Comparison of ENCODE assay signal across 8 cellular contexts in the genomic region with DNA sequence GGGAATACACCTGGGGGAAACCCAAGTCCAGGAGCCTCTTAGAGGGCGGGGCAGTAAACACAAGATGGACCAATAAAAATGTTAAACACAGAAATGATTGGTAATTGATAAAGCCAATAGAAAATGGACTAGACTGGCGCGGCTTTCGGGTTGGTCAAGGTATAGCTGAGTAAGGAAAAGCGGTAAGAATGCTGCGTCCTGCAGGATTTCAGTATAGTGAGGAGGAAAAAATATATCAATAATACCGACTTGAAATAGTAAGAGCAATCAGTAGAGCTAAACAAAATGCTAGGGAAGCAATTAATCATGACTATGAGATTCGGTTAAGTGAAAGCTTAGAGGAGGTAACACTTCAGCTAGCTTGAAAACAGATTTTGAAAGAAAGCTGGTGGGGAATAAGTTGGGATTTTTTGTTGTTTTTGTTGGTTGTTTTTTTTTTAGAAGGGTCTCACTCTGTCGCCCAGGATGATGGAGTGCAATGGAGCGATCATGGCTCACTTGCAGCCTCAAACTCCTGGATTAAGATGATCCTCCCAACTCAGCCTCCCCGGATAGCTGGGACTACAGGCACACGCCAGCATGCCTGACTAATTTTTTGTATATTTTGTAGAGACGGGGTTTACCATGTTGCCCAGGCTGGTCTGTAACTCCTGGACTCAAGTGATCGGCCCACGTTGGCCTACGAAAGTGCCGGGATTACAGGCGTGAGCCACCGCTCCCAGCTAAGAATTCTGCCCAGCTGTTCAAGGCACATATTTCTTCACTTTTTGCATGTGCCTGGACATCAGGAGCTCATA. TPM values are rescaled to one million over a fixed set of nuclear protein-coding genes. Genes with fewer than 3 reads are reported as not detected.
DNase-seq lines count a peak whose midpoint lies in the region; ATAC-seq, FAIRE-seq and TF ChIP-seq lines count a peak whose summit lies in the region.

No MANE protein-coding gene starts in this region.

- H3K23ac ChIP-seq in mesenchymal stem cell (ENCODE audit: low read length in 2 of 2), result no peak overlapping the region

- H2BK12ac ChIP-seq in mesenchymal stem cell (ENCODE audit: low read length in 2 of 2), result no peak overlapping the region

- H3K9me3 ChIP-seq in mesenchymal stem cell (ENCODE audit: control insufficient read depth, low read length), result no peaks in the 10 kb centered on the region
- H3K9me3 ChIP-seq in upper lobe of right lung, result no peaks in the 10 kb centered on the region

- peaks cover 4% of the 10 kb centered on the region for H3K4me1 ChIP-seq in mesenchymal stem cell (ENCODE audit: control insufficient read depth, insufficient read depth, low read depth, low read length)
- peaks cover 9% of the 10 kb centered on the region for H3K4me1 ChIP-seq in upper lobe of right lung

- H3K27ac ChIP-seq in brain microvascular endothelial cell (no peak overlapping the region), mesenchymal stem cell (ENCODE audit: low read length, poor library complexity, severe bottlenecking) (no peak overlapping the region), upper lobe of right lung (peak overlapping the region; percentile 25)

- H3K18ac ChIP-seq in mesenchymal stem cell (ENCODE audit: low read depth in 1 of 2, low read length in 2 of 2), result no peak overlapping the region

- H3K14ac ChIP-seq in mesenchymal stem cell (ENCODE audit: low read length in 2 of 2), result no peak overlapping the region

- H2BK5ac ChIP-seq in mesenchymal stem cell (ENCODE audit: low read depth, low read length, poor library complexity, severe bottlenecking), result no peak overlapping the region

- H4K91ac ChIP-seq in mesenchymal stem cell (ENCODE audit: low read length), result no peak overlapping the region

- FAIRE-seq in HTR-8/SVneo (lab: Jason Lieb, UNC), result no peak

- no peaks in the 10 kb centered on the region for H3K79me1 ChIP-seq in mesenchymal stem cell (replicated peaks; ENCODE audit: low read length, poor library complexity, severe bottlenecking)

- no peaks in the 10 kb centered on the region for H3K36me3 ChIP-seq in brain microvascular endothelial cell (replicated peaks)
- no peaks in the 10 kb centered on the region for H3K36me3 ChIP-seq in mesenchymal stem cell (ENCODE audit: control insufficient read depth in 1 of 2, insufficient read depth in 2 of 2, low read depth in 1 of 2, low read length in 2 of 2)
- H3K36me3 ChIP-seq in upper lobe of right lung, result no peaks in the 10 kb centered on the region

- intact Hi-C loops in upper lobe of right lung (cut with DNase I), result loop anchor here (10.0 kb wide), 2 partner anchors 137 to 477 kb away; a partner anchor contains a TSS

- H3K9ac ChIP-seq in mesenchymal stem cell (ENCODE audit: low read length), result peak overlapping the region; percentile 53

- H2AK5ac ChIP-seq in mesenchymal stem cell (ENCODE audit: low read length, severe bottlenecking), result no peak overlapping the region

- no peak overlapping the region for H3K4ac ChIP-seq in mesenchymal stem cell (ENCODE audit: low read depth in 1 of 2, low read length in 2 of 2)

- H3K4me3 ChIP-seq in brain microvascular endothelial cell (ENCODE audit: low read depth, low read length) (peak overlapping the region; percentile 47), mesenchymal stem cell (ENCODE audit: insufficient read depth in 1 of 2, low read depth in 1 of 2, low read length in 2 of 2) (peak overlapping the region in 1 of 2 experiments; percentile 94), upper lobe of right lung (peak overlapping the region; percentile 81)

- ATAC-seq in upper lobe of right lung, result no peak
- ATAC-seq in HG03457 (IDR thresholded peaks at IDR 0.05; ENCODE audit: unreplicated experiment), result no peak

- peak overlapping the region; percentile 38 for H3K4me2 ChIP-seq in mesenchymal stem cell (ENCODE audit: low read length, poor library complexity, severe bottlenecking)

- H4K8ac ChIP-seq in mesenchymal stem cell (ENCODE audit: low read length), result peak overlapping the region; percentile 30

- no peak overlapping the region for H2BK120ac ChIP-seq in mesenchymal stem cell (ENCODE audit: low read depth, low read length)

- peak overlapping the region; percentile 62 for H2AFZ ChIP-seq in mesenchymal stem cell (ENCODE audit: low read depth, low read length)

- H3K27me3 ChIP-seq in brain microvascular endothelial cell (replicated peaks) (no peaks in the 10 kb centered on the region), mesenchymal stem cell (ENCODE audit: control insufficient read depth in 1 of 2, insufficient read depth in 1 of 2, low read length in 2 of 2) (peaks cover 0 to 8% of the 10 kb centered on the region in 2 experiments), upper lobe of right lung (no peaks in the 10 kb centered on the region)

- 61% methylated on average over 19 of the region's 19 CpGs for WGBS in mesenchymal stem cell

- TF ChIP-seq CTCF in brain microvascular endothelial cell (IDR thresholded peaks at IDR 0.05; ENCODE audit: low read depth, low read length, missing control alignments) (no peak), upper lobe of right lung (IDR thresholded peaks at IDR 0.05) (no peak)

- in situ Hi-C loops in brain microvascular endothelial cell (cut with HindIII; ENCODE audit: low pct_ligation_motif_present, low sequenced_read_pairs), result no loop called here

- no peak overlapping the region for H2BK15ac ChIP-seq in mesenchymal stem cell (ENCODE audit: low read depth, poor library complexity, severe bottlenecking)

- peak; percentile 35 for DNase-seq in DMS53 (lab: John Stamatoyannopoulos, UW)
- no peak for DNase-seq in DMS53 treated with DMSO at 0.1 percent for 48 hours (lab: John Stamatoyannopoulos, UW; ENCODE audit: unreplicated experiment)
- DNase-seq in brain microvascular endothelial cell, result no peak
- no peak for DNase-seq in mesenchymal stem cell
- DNase-seq in upper lobe of right lung, result no peak
- DNase-seq in HTR-8/SVneo (ENCODE audit: insufficient read length, low spot score), result no peak
- no peak for DNase-seq in stimulated activated CD4-positive, alpha-beta T cell treated with anti-CD3 and anti-CD28 coated beads, Interleukin-2, amount 100 ng/mL, for 48 hours

RNA-seq across cellular contexts. Expression of a gene that starts 0.7 kb away (rescaled TPM):
- polyA plus RNA-seq in mesenchymal stem cell (2013, experiment 1 of 2), result 4.2 TPM
- polyA plus RNA-seq in mesenchymal stem cell (2013, experiment 2 of 2), result 4.2 TPM
- 8.4 TPM for total RNA-seq in upper lobe of right lung

RNA-seq across cellular contexts. Expression of a gene that starts 8.2 kb away (rescaled TPM):
- polyA plus RNA-seq in mesenchymal stem cell (2013, experiment 1 of 2), result 1.6 TPM
- polyA plus RNA-seq in mesenchymal stem cell (2013, experiment 2 of 2), result 1.9 TPM
- 0.87 TPM for total RNA-seq in upper lobe of right lung

RNA-seq across cellular contexts. Expression of a gene that starts 8.4 kb away (rescaled TPM):
- 4.6 TPM for polyA plus RNA-seq in mesenchymal stem cell (2013, experiment 1 of 2)
- polyA plus RNA-seq in mesenchymal stem cell (2013, experiment 2 of 2), result 5.7 TPM
- 6.9 TPM for total RNA-seq in upper lobe of right lung

RNA-seq across cellular contexts. Expression of a gene that starts 30.0 kb away (rescaled TPM):
- 543 TPM for polyA plus RNA-seq in mesenchymal stem cell (2013, experiment 1 of 2)
- polyA plus RNA-seq in mesenchymal stem cell (2013, experiment 2 of 2), result 562 TPM
- 401 TPM for total RNA-seq in upper lobe of right lung

RNA-seq across cellular contexts. Expression of a gene that starts 59.0 kb away (rescaled TPM):
- 163 TPM for polyA plus RNA-seq in mesenchymal stem cell (2013, experiment 1 of 2)
- 181 TPM for polyA plus RNA-seq in mesenchymal stem cell (2013, experiment 2 of 2)
- 167 TPM for total RNA-seq in upper lobe of right lung
